ENCODE assay signal across 1 cellular context in genomic region chr1:41496080-41497055, GRCh38.
TF ChIP-seq lines count a peak whose summit lies in the region.

No MANE protein-coding gene starts in this region.

TF ChIP-seq in K562, 482 proteins besides CTCF, POLR2A, EP300 and RAD21 (continued from another document and continues in another):
- TF ChIP-seq ZNF592 (IDR thresholded peaks at IDR 0.05), result peak; percentile 87
- peak; percentile 52; the same call in 1 of the 2 replicates for TF ChIP-seq GATAD2A (IDR thresholded peaks at IDR 0.05)
- TF ChIP-seq SREBF1 (IDR thresholded peaks at IDR 0.05; ENCODE audit: borderline replicate concordance, low read depth, low read length), result no peak
- no peak for TF ChIP-seq POLR3G (IDR thresholded peaks at IDR 0.05; ENCODE audit: extremely low read depth, insufficient read length, insufficient replicate concordance)
- TF ChIP-seq MXD1 (CRISPR knock-in tag; IDR thresholded peaks at IDR 0.05; ENCODE audit: borderline replicate concordance, poor library complexity, severe bottlenecking), result no peak
- TF ChIP-seq THRAP3 (IDR thresholded peaks at IDR 0.05; ENCODE audit: borderline replicate concordance), result no peak
- no peak for TF ChIP-seq IRF1 (CRISPR knock-in tag; IDR thresholded peaks at IDR 0.05; ENCODE audit: borderline replicate concordance)
- peak; percentile 89 to 91 for TF ChIP-seq NRF1 (conservative IDR thresholded peaks at IDR 0.05 in 1 of 2, IDR thresholded peaks at IDR 0.05 in 1 of 2)
- no peak for TF ChIP-seq RNF2 (IDR thresholded peaks at IDR 0.05)
- TF ChIP-seq CBFA2T2 (conservative IDR thresholded peaks at IDR 0.05), result no peak
- no peak for TF ChIP-seq KLF6 (CRISPR knock-in tag; IDR thresholded peaks at IDR 0.05; ENCODE audit: borderline replicate concordance)
- TF ChIP-seq PRMT5 (CRISPR knock-in tag; IDR thresholded peaks at IDR 0.05), result no peak
- TF ChIP-seq POLR2G (IDR thresholded peaks at IDR 0.05; ENCODE audit: low read depth, low read length), result peak; percentile 79
- TF ChIP-seq MED1 (CRISPR knock-in tag; IDR thresholded peaks at IDR 0.05; ENCODE audit: borderline replicate concordance), result no peak
- TF ChIP-seq ZNF280A (IDR thresholded peaks at IDR 0.05; ENCODE audit: low read depth, partially characterized antibody), result no peak
- TF ChIP-seq GTF2B (IDR thresholded peaks at IDR 0.05; ENCODE audit: extremely low read depth, insufficient read length), result no peak
- no peak for TF ChIP-seq ELF1 (tag; IDR thresholded peaks at IDR 0.05)
- no peak for TF ChIP-seq TCF7 (IDR thresholded peaks at IDR 0.05; ENCODE audit: borderline replicate concordance)
- TF ChIP-seq CEBPZ (IDR thresholded peaks at IDR 0.05; ENCODE audit: borderline replicate concordance, low read depth, low read length), result no peak
- no peak for TF ChIP-seq E2F4 (CRISPR knock-in tag; IDR thresholded peaks at IDR 0.05; ENCODE audit: low read depth)
- TF ChIP-seq SMAD3 (CRISPR knock-in tag; conservative IDR thresholded peaks at IDR 0.05), result no peak
- no peak for TF ChIP-seq MAFK (IDR thresholded peaks at IDR 0.05; ENCODE audit: low read length)
- no peak for TF ChIP-seq ZNF780A (CRISPR knock-in tag; IDR thresholded peaks at IDR 0.05)
- no peak for TF ChIP-seq HDAC2 (IDR thresholded peaks at IDR 0.05)
- no peak for TF ChIP-seq STAG1 (CRISPR knock-in tag; IDR thresholded peaks at IDR 0.05; ENCODE audit: borderline replicate concordance)
- no peak for TF ChIP-seq KDM5B (IDR thresholded peaks at IDR 0.05; ENCODE audit: insufficient replicate concordance, low read depth, low read length)
- TF ChIP-seq SMARCA5 (IDR thresholded peaks at IDR 0.05), result no peak
- TF ChIP-seq ZNF407 (IDR thresholded peaks at IDR 0.05; ENCODE audit: low read depth), result no peak
- no peak for TF ChIP-seq ZNF3 (CRISPR knock-in tag; IDR thresholded peaks at IDR 0.05)
- no peak for TF ChIP-seq RBM39 (optimal IDR thresholded peaks at IDR 0.05; ENCODE audit: low read depth, low read length)
- no peak for TF ChIP-seq E4F1 (CRISPR knock-in tag; IDR thresholded peaks at IDR 0.05; ENCODE audit: borderline replicate concordance)
- no peak for TF ChIP-seq HDAC3 (IDR thresholded peaks at IDR 0.05; ENCODE audit: borderline replicate concordance, partially characterized antibody)
